In genomic region chr7:156539999-156540398, GRCh38 we compare ENCODE assay signal across 35 cellular contexts.
"Had no signal": no experiment of that assay in that cellular context is flagged by ENCODE, and none has a peak within 500 bp of the region (broad histone marks: within the 10 kb centered on the region; RNA-seq: fewer than 3 reads in every experiment).

No MANE protein-coding gene starts in this region.

- H3K4me3 ChIP-seq: MG63 had no signal

- H3K9me3 ChIP-seq: MG63 had no signal

- DNase-seq: Karpas-422, Kasumi-1, MG63, MM.1S, MV-4-11, NCI-H1048, NCI-H1092, NCI-H1092 treated with DMSO at 0.1 percent for 48 hours, NCI-H1105, NCI-H1105 treated with DMSO at 0.1 percent for 48 hours, NCI-H1417, NCI-H1417 treated with DMSO at 0.1 percent for 48 hours, NCI-H1436, NCI-H1436 treated with DMSO at 0.1 percent for 48 hours, NCI-H146, NCI-H1694, NCI-H1694 treated with DMSO at 0.1 percent for 48 hours, NCI-H187, NCI-H187 treated with DMSO at 0.1 percent for 48 hours, NCI-H1930, NCI-H2029, NCI-H2029 treated with DMSO at 0.1 percent for 48 hours, NCI-H2081, NCI-H2081 treated with DMSO at 0.1 percent for 48 hours, NCI-H2107, NCI-H2171, NCI-H2171 treated with DMSO at 0.1 percent for 48 hours, NCI-H2227 treated with DMSO at 0.1 percent for 48 hours, NCI-H226, NCI-H446, NCI-H446 treated with DMSO at 0.1 percent for 48 hours, NCI-H510A, NCI-H510A treated with DMSO at 0.1 percent for 48 hours, NCI-H524, NCI-H524 treated with DMSO at 0.1 percent for 48 hours had no signal

- H3K27me3 ChIP-seq: MG63 had no signal

- H3K36me3 ChIP-seq: MG63 had no signal
